8 cellular contexts compared by ENCODE assay signal in genomic region chr19:2274937-2275535, GRCh38. TPM values are rescaled to one million over a fixed set of nuclear protein-coding genes. Genes with fewer than 3 reads are reported as not detected.
DNase-seq lines count a peak whose midpoint lies in the region; ATAC-seq, FAIRE-seq and TF ChIP-seq lines count a peak whose summit lies in the region.

No MANE protein-coding gene starts in this region.

- H3K9me3 ChIP-seq in BLaER1, result no peaks in the 10 kb centered on the region

- H3K4me1 ChIP-seq in BLaER1, result peaks cover 82% of the 10 kb centered on the region
- peaks cover 18% of the 10 kb centered on the region for H3K4me1 ChIP-seq in rectal smooth muscle tissue (ENCODE audit: control insufficient read depth, insufficient read depth, low read length)

- H4K20me1 ChIP-seq in BLaER1, result peaks cover 98% of the 10 kb centered on the region

- DNase-seq in GM12892 (ENCODE audit: insufficient read length) (no peak), NOMO-1 (lab: John Stamatoyannopoulos, UW; ENCODE audit: unreplicated experiment in 2 of 2) (peak; percentile 55 to 60), amniotic epithelial cell (ENCODE audit: low read depth) (peak; percentile 53), left cardiac atrium (peak; percentile 77)
- DNase-seq in effector CD4-positive, alpha-beta T cell, result no peak

- H3K4me3 ChIP-seq in BLaER1 (no peak overlapping the region), rectal smooth muscle tissue (ENCODE audit: low read length) (peak overlapping the region; percentile 19)

- ATAC-seq in left cardiac atrium (peak; percentile 8 to 16), HG02870 (IDR thresholded peaks at IDR 0.05; ENCODE audit: unreplicated experiment) (no peak)

- no peaks in the 10 kb centered on the region for H3K27me3 ChIP-seq in BLaER1
- no peaks in the 10 kb centered on the region for H3K27me3 ChIP-seq in rectal smooth muscle tissue (ENCODE audit: control insufficient read depth, insufficient read depth, low read length)

- peak; percentile 24 for FAIRE-seq in GM12892 (lab: Jason Lieb, UNC)

- no peak for TF ChIP-seq POLR2A in GM12892 (IDR thresholded peaks at IDR 0.05; ENCODE audit: low read depth, low read length)

- H3K9ac ChIP-seq in BLaER1, result no peak overlapping the region
- no peak overlapping the region for H3K9ac ChIP-seq in rectal smooth muscle tissue (ENCODE audit: low read length)

- H3K4me2 ChIP-seq in BLaER1, result peak overlapping the region; percentile 99

- peaks cover 41% of the 10 kb centered on the region for H3K36me3 ChIP-seq in BLaER1
- peaks cover 8% of the 10 kb centered on the region for H3K36me3 ChIP-seq in rectal smooth muscle tissue (ENCODE audit: control insufficient read depth, insufficient read depth, low read length)

- H3K27ac ChIP-seq in BLaER1 (0 out of 2 replicates have a peak overlapping the region, but pooled peaks have one; percentile 9), rectal smooth muscle tissue (ENCODE audit: low read depth, low read length) (no peak overlapping the region)

- intact Hi-C loops in left cardiac atrium (cut with DNase I), result loop anchor here in 1 of 2 donors (2.0 to 5.0 kb wide), 4 partner anchors 38 to 118 kb away; partner anchors contain the start of genes PLEKHJ1 and SF3A2

RNA-seq across cellular contexts. Expression of gene PEAK3, which starts 6.9 kb away (rescaled TPM):
- 0.85 TPM for polyA plus RNA-seq in GM12892 (2012; ENCODE audit: missing spikeins)
- total RNA-seq in left cardiac atrium, result 1 to 10 TPM; 1.0 to 2.3 TPM

RNA-seq across cellular contexts. Expression of gene JSRP1, which starts 18.8 kb away (rescaled TPM):
- 0.64 TPM for polyA plus RNA-seq in GM12892 (2012; ENCODE audit: missing spikeins)
- total RNA-seq in left cardiac atrium, result under 1 TPM in 1 of 2 donors, not detected in 1; 0.27 TPM

RNA-seq across cellular contexts. Expression of gene AMH, which starts 25.9 kb away (rescaled TPM):
- not detected for polyA plus RNA-seq in GM12892 (2012; ENCODE audit: missing spikeins)
- 1 to 10 TPM in 1 of 2 donors, under 1 TPM in 1; 0.80 to 1.6 TPM for total RNA-seq in left cardiac atrium

RNA-seq across cellular contexts. Expression of gene LINGO3, which starts 32.9 kb away (rescaled TPM):
- 0.11 TPM for polyA plus RNA-seq in GM12892 (2012; ENCODE audit: missing spikeins)
- not detected for total RNA-seq in left cardiac atrium

RNA-seq across cellular contexts. Expression of gene SF3A2, which starts 38.4 kb away (rescaled TPM):
- 15.6 TPM for polyA plus RNA-seq in GM12892 (2012; ENCODE audit: missing spikeins)
- total RNA-seq in left cardiac atrium, result 10 to 100 TPM; 28.8 to 34.4 TPM

Comparison
In these comparisons a context has a peak if more than half of its experiments do, and no peak if none do; other contexts are left out.
1. DNase-seq: peak in NOMO-1 (2 of 2), amniotic epithelial cell (single experiment) and left cardiac atrium (single experiment); none in GM12892 (single experiment) and effector CD4-positive, alpha-beta T cell (single experiment).